In genomic region chr19:33273881-33274662, GRCh38 we compare ENCODE assay signal across 9 cellular contexts. TPM values are rescaled to one million over a fixed set of nuclear protein-coding genes. Genes with fewer than 3 reads are reported as not detected.
DNase-seq lines count a peak whose midpoint lies in the region; ATAC-seq lines count a peak whose summit lies in the region.
"Had no signal": no experiment of that assay in that cellular context is flagged by ENCODE, and none has a peak within 500 bp of the region (broad histone marks: within the 10 kb centered on the region; RNA-seq: fewer than 3 reads in every experiment).

No MANE protein-coding gene starts in this region.

- ATAC-seq in left cardiac atrium (peak; percentile 17 to 61), GM21367 (IDR thresholded peaks at IDR 0.05; ENCODE audit: unreplicated experiment) (no peak), HG03469 (IDR thresholded peaks at IDR 0.05; ENCODE audit: unreplicated experiment) (no peak)

- DNase-seq in AG08395 (ENCODE audit: low spot score): peak; percentile 77
- DNase-seq in HT-29 (ENCODE audit: low spot score): peak; percentile 95
- DNase-seq in activated T-cell treated with anti-CD3 and anti-CD28 coated beads for 4 hours: peak; percentile 44
- peak; percentile 60 for DNase-seq in left cardiac atrium
- DNase-seq in stimulated activated CD4-positive, alpha-beta T cell treated with anti-CD3 and anti-CD28 coated beads, Interleukin-15, amount 100 ng/mL, for 24 hours: peak; percentile 63
- DNase-seq in NCI-H1092 treated with DMSO at 0.1 percent for 48 hours (lab: John Stamatoyannopoulos, UW): no peak
- DNase-seq: activated naive CD8-positive, alpha-beta T cell treated with anti-CD3 and anti-CD28 coated beads, Interleukin-2, amount 10 ng/mL, durations not matched to agents 7 days and 5 days had no signal

- intact Hi-C loops in left cardiac atrium (cut with DNase I): no loop called here

RNA-seq across cellular contexts. Expression of gene CEBPA, which starts 28.3 kb away (rescaled TPM):
- total RNA-seq in HT-29 (2014; rRNA removed; shearing (Covaris generic)): 16.9 and 21.3 TPM in 2 replicates
- 10 to 100 TPM; 21.0 to 41.8 TPM for total RNA-seq in left cardiac atrium

RNA-seq across cellular contexts. Expression of gene SLC7A10, which starts 48.4 kb away (rescaled TPM):
- not detected in 2 replicates for total RNA-seq in HT-29 (2014; rRNA removed; shearing (Covaris generic))
- 1 to 10 TPM in 1 of 2 donors, under 1 TPM in 1; 0.58 to 4.0 TPM for total RNA-seq in left cardiac atrium
- total RNA-seq: activated naive CD8-positive, alpha-beta T cell treated with anti-CD3 and anti-CD28 coated beads, Interleukin-2, amount 10 ng/mL, durations not matched to agents 7 days and 5 days had no signal

Comparison
In these comparisons a context has a peak if more than half of its experiments do, and no peak if none do; other contexts are left out.
1. ATAC-seq: peak in left cardiac atrium (2 of 2); none in GM21367 (single experiment) and HG03469 (single experiment).